ENCODE assay signal across 15 cellular contexts in genomic region chr10:3446233-3446632, GRCh38.
DNase-seq lines count a peak whose midpoint lies in the region; ATAC-seq and TF ChIP-seq lines count a peak whose summit lies in the region.
"Had no signal": no experiment of that assay in that cellular context is flagged by ENCODE, and none has a peak within 500 bp of the region (broad histone marks: within the 10 kb centered on the region; RNA-seq: fewer than 3 reads in every experiment).

No MANE protein-coding gene starts in this region.

- no peak overlapping the region; the same call in 1 of the 2 replicates for H2AFZ ChIP-seq in OCI-LY3 (ENCODE audit: low read depth, low read length)
- no peak overlapping the region for H2AFZ ChIP-seq in mesenchymal stem cell (ENCODE audit: low read depth, low read length)

- peak overlapping the region; percentile 26 for H3K27ac ChIP-seq in OCI-LY3 (ENCODE audit: low read length)
- no peak overlapping the region for H3K27ac ChIP-seq in mesenchymal stem cell (ENCODE audit: low read length, poor library complexity, severe bottlenecking)

- no peaks in the 10 kb centered on the region for H3K27me3 ChIP-seq in OCI-LY3 (ENCODE audit: low read depth, low read length)
- H3K27me3 ChIP-seq in mesenchymal stem cell (ENCODE audit: control insufficient read depth in 1 of 2, insufficient read depth in 1 of 2, low read length in 2 of 2) = no peaks in the 10 kb centered on the region

- no peaks in the 10 kb centered on the region for H3K27me3 Mint-ChIP-seq in activated B cell treated with CpG ODN at 0.5 μM for 24 hours

- H3K27ac Mint-ChIP-seq in activated B cell treated with CpG ODN at 0.5 μM for 24 hours = peak overlapping the region; percentile 21
- H3K27ac Mint-ChIP-seq: CD4-positive, alpha-beta memory T cell had no signal

- no peaks in the 10 kb centered on the region for H3K36me3 Mint-ChIP-seq in activated B cell treated with CpG ODN at 0.5 μM for 24 hours (ENCODE audit: low read depth)
- H3K36me3 Mint-ChIP-seq: CD4-positive, alpha-beta memory T cell had no signal

- 81% methylated on average over 2 of the region's 4 CpGs for WGBS in mesenchymal stem cell

- POLR2A ChIA-PET in activated B cell treated with CpG ODN at 0.5 μM for 24 hours (lab: Charles Lee) = interaction anchor here (1.0 kb wide), 1 partner anchor 337 kb away, joined by 3 read pairs; no protein-coding TSS in a partner anchor

- no peak overlapping the region for H3K4ac ChIP-seq in mesenchymal stem cell (ENCODE audit: low read depth in 1 of 2, low read length in 2 of 2)

- H2BK15ac ChIP-seq in mesenchymal stem cell (ENCODE audit: low read depth, poor library complexity, severe bottlenecking) = no peak overlapping the region

- H3K9me3 Mint-ChIP-seq in activated B cell treated with CpG ODN at 0.5 μM for 24 hours = peaks cover 2% of the 10 kb centered on the region

- H4K8ac ChIP-seq in mesenchymal stem cell (ENCODE audit: low read length) = no peak overlapping the region

- no peaks in the 10 kb centered on the region for H3K36me3 ChIP-seq in OCI-LY3 (replicated peaks; ENCODE audit: low read depth, low read length)
- H3K36me3 ChIP-seq in mesenchymal stem cell (ENCODE audit: control insufficient read depth in 1 of 2, insufficient read depth in 2 of 2, low read depth in 1 of 2, low read length in 2 of 2) = no peaks in the 10 kb centered on the region

- no peak overlapping the region for H3K4me3 Mint-ChIP-seq in activated B cell treated with CpG ODN at 0.5 μM for 24 hours
- H3K4me3 Mint-ChIP-seq: CD4-positive, alpha-beta memory T cell had no signal

- H3K4me3 ChIP-seq in OCI-LY3 (ENCODE audit: low read length) (no peak overlapping the region), mesenchymal stem cell (ENCODE audit: insufficient read depth in 1 of 2, low read depth in 1 of 2, low read length in 2 of 2) (no peak overlapping the region)

- intact Hi-C loops in activated B cell treated with CpG ODN at 0.5 μM for 24 hours (cut with micrococcal nuclease) = no loop called here

- no peaks in the 10 kb centered on the region for H3K79me1 ChIP-seq in mesenchymal stem cell (replicated peaks; ENCODE audit: low read length, poor library complexity, severe bottlenecking)

- no peak for TF ChIP-seq CTCF in OCI-LY3 (IDR thresholded peaks at IDR 0.05; ENCODE audit: low read depth, low read length)
- no peak for TF ChIP-seq CTCF in activated B cell treated with CpG ODN at 0.5 μM for 24 hours (IDR thresholded peaks at IDR 0.05)

- no peak for ATAC-seq in activated B cell treated with CpG ODN at 0.5 μM for 24 hours (ENCODE audit: low read depth)
- no peak for ATAC-seq in HG03280 (IDR thresholded peaks at IDR 0.05; ENCODE audit: unreplicated experiment)

- H3K4me1 Mint-ChIP-seq in activated B cell treated with CpG ODN at 0.5 μM for 24 hours = peaks cover 15% of the 10 kb centered on the region

- no peak overlapping the region for H3K23ac ChIP-seq in mesenchymal stem cell (ENCODE audit: low read length in 2 of 2)

- peak overlapping the region; percentile 51 for H2AK5ac ChIP-seq in mesenchymal stem cell (ENCODE audit: low read length, severe bottlenecking)

- no peaks in the 10 kb centered on the region for H3K79me2 ChIP-seq in OCI-LY3 (ENCODE audit: low read length)

- no peak overlapping the region for H2BK12ac ChIP-seq in mesenchymal stem cell (ENCODE audit: low read length in 2 of 2)

- no peak overlapping the region for H2BK5ac ChIP-seq in mesenchymal stem cell (ENCODE audit: low read depth, low read length, poor library complexity, severe bottlenecking)

- H4K91ac ChIP-seq in mesenchymal stem cell (ENCODE audit: low read length) = no peak overlapping the region

- no peak overlapping the region for H3K14ac ChIP-seq in mesenchymal stem cell (ENCODE audit: low read length in 2 of 2)

- no peak overlapping the region; the same call in 1 of the 2 replicates for H3K4me2 ChIP-seq in OCI-LY3 (ENCODE audit: low read length)
- H3K4me2 ChIP-seq in mesenchymal stem cell (ENCODE audit: low read length, poor library complexity, severe bottlenecking) = no peak overlapping the region

- no peak overlapping the region for H2BK120ac ChIP-seq in mesenchymal stem cell (ENCODE audit: low read depth, low read length)

- no peak overlapping the region for H3K9ac ChIP-seq in OCI-LY3 (ENCODE audit: low read length)
- H3K9ac ChIP-seq in mesenchymal stem cell (ENCODE audit: low read length) = no peak overlapping the region

- no peaks in the 10 kb centered on the region for H4K20me1 ChIP-seq in OCI-LY3 (ENCODE audit: insufficient read depth, low read length)

- CTCF ChIA-PET in activated B cell treated with CpG ODN at 0.5 μM for 24 hours (lab: Charles Lee) = no interaction called here

- H3K18ac ChIP-seq in mesenchymal stem cell (ENCODE audit: low read depth in 1 of 2, low read length in 2 of 2) = peak overlapping the region in 1 of 2 experiments; percentile 58

- DNase-seq in activated B cell treated with CpG ODN at 0.5 μM for 24 hours (no peak), mesenchymal stem cell (no peak), NCI-H748 treated with DMSO at 0.1 percent for 48 hours (lab: John Stamatoyannopoulos, UW) (no peak), NCI-H1694 treated with DMSO at 0.1 percent for 48 hours (lab: John Stamatoyannopoulos, UW) (no peak)
- DNase-seq: C1 segment of cervical spinal cord; Calu3; CD4-positive, alpha-beta memory T cell; COR-L47; DMS53; DMS79 treated with DMSO at 0.1 percent for 48 hours; GF-D8; GOT3; H7 had no signal

- H3K4me1 ChIP-seq in OCI-LY3 (ENCODE audit: low read length) (peaks cover 10% of the 10 kb centered on the region), mesenchymal stem cell (ENCODE audit: control insufficient read depth, insufficient read depth, low read depth, low read length) (peaks cover under 1% of the 10 kb centered on the region)

- no peaks in the 10 kb centered on the region for H3K9me3 ChIP-seq in OCI-LY3 (ENCODE audit: insufficient read depth, low read length)
- no peaks in the 10 kb centered on the region for H3K9me3 ChIP-seq in mesenchymal stem cell (ENCODE audit: control insufficient read depth, low read length)
